23 cellular contexts compared by ENCODE assay signal in genomic region chr20:32237419-32237818, GRCh38. TPM values are rescaled to one million over a fixed set of nuclear protein-coding genes. Genes with fewer than 3 reads are reported as not detected.
A peak's percentile ranks its signal among the peaks of the same experiment; 100 is the strongest.
DNase-seq lines count a peak whose midpoint lies in the region; ATAC-seq, FAIRE-seq and TF ChIP-seq lines count a peak whose summit lies in the region.
"Had no signal": no experiment of that assay in that cellular context is flagged by ENCODE, and none has a peak within 500 bp of the region (broad histone marks: within the 10 kb centered on the region; RNA-seq: fewer than 3 reads in every experiment).

No MANE protein-coding gene starts in this region.

- H4K5ac ChIP-seq in IMR-90 (ENCODE audit: low read depth, low read length) = no peak overlapping the region; the same call in 1 of the 2 replicates

- TF ChIP-seq CTCF in IMR-90 (conservative IDR thresholded peaks at IDR 0.05; ENCODE audit: low read depth, low read length) (no peak), endothelial cell of umbilical vein (IDR thresholded peaks at IDR 0.05; ENCODE audit: extremely low read depth in 1 of 2, insufficient read depth in 1 of 2, low read depth in 1 of 2, low read length in 2 of 2) (no peak)

- POLR2A ChIA-PET in IMR-90 (lab: Charles Lee; ENCODE audit: unreplicated experiment) = no interaction called here
- POLR2A ChIA-PET in endothelial cell of umbilical vein (lab: Charles Lee) = no interaction called here

- H3K4me1 Mint-ChIP-seq in activated naive CD4-positive, alpha-beta T cell treated with anti-CD3 and anti-CD28 coated beads for 36 hours (ENCODE audit: low read depth) = peaks cover 39% of the 10 kb centered on the region
- peaks cover 29% of the 10 kb centered on the region for H3K4me1 Mint-ChIP-seq in activated naive CD8-positive, alpha-beta T cell (ENCODE audit: low read depth)

- CTCF ChIA-PET in activated naive CD4-positive, alpha-beta T cell treated with anti-CD3 and anti-CD28 coated beads for 36 hours (lab: Charles Lee) = interaction anchor here (0.9 kb wide), 1 partner anchor 127 kb away, joined by 3 read pairs; no protein-coding TSS in a partner anchor
- CTCF ChIA-PET in IMR-90 (lab: Yijun Ruan, JAX) = no interaction called here
- CTCF ChIA-PET in endothelial cell of umbilical vein (lab: Charles Lee) = no interaction called here

- no peak overlapping the region for H3K23ac ChIP-seq in IMR-90 (ENCODE audit: low read depth, low read length)

- H3K4me2 ChIP-seq in IMR-90 (ENCODE audit: low read depth, low read length) = no peak overlapping the region
- H3K4me2 ChIP-seq in endothelial cell of umbilical vein (ENCODE audit: insufficient read depth, low read length) = no peak overlapping the region

- no peaks in the 10 kb centered on the region for H3K27me3 ChIP-seq in IMR-90 (ENCODE audit: control insufficient read depth, insufficient read depth, low read length)
- no peaks in the 10 kb centered on the region for H3K27me3 ChIP-seq in endothelial cell of umbilical vein (ENCODE audit: control insufficient read depth in 2 of 2, insufficient read depth in 2 of 2, low read length in 2 of 2)
- H3K27me3 ChIP-seq: cardiac muscle cell, upper lobe of right lung had no signal

- no peak overlapping the region for H2BK15ac ChIP-seq in IMR-90 (ENCODE audit: low read depth, low read length)

- no peak overlapping the region for H3K4ac ChIP-seq in IMR-90 (ENCODE audit: low read depth, low read length)

- TF ChIP-seq RAD21 in IMR-90 (IDR thresholded peaks at IDR 0.05; ENCODE audit: low read length) = no peak

- H2AFZ ChIP-seq in IMR-90 (replicated peaks; ENCODE audit: low read length, poor library complexity) = no peak overlapping the region
- H2AFZ ChIP-seq in endothelial cell of umbilical vein (ENCODE audit: low read depth, low read length) = no peak overlapping the region

- H3K4me1 ChIP-seq in IMR-90 (ENCODE audit: control insufficient read depth, insufficient read depth, low read length) (peaks cover 4% of the 10 kb centered on the region; the same call in 1 of the 2 replicates), endothelial cell of umbilical vein (ENCODE audit: control insufficient read depth, extremely low read depth, insufficient read depth, low read length) (no peaks in the 10 kb centered on the region)

- H4K20me1 ChIP-seq in IMR-90 (ENCODE audit: insufficient read depth, low read length) (no peaks in the 10 kb centered on the region), endothelial cell of umbilical vein (replicated peaks; ENCODE audit: control insufficient read depth, extremely low read depth, insufficient read depth, low read length) (no peaks in the 10 kb centered on the region)

- no peak overlapping the region for H3K4me3 ChIP-seq in IMR-90 (ENCODE audit: insufficient read depth, low read depth, low read length)
- no peak overlapping the region for H3K4me3 ChIP-seq in endothelial cell of umbilical vein (replicated peaks in 1 of 3; ENCODE audit: insufficient read depth in 1 of 3, low read depth in 1 of 3, low read length in 3 of 3)
- H3K4me3 ChIP-seq: cardiac muscle cell, upper lobe of right lung had no signal

- dilution Hi-C loops in IMR-90 (cut with HindIII; ENCODE audit: low sequenced_read_pairs, unreplicated experiment) = no loop called here
- dilution Hi-C loops in endothelial cell of umbilical vein (cut with MboI; ENCODE audit: extremely low pct_ligation_motif_present, low sequenced_read_pairs) = no loop called here

- H3K18ac ChIP-seq in IMR-90 (ENCODE audit: low read depth, low read length) = no peak overlapping the region

- no peak for DNase-seq in activated naive CD4-positive, alpha-beta T cell treated with anti-CD3 and anti-CD28 coated beads for 36 hours
- DNase-seq in activated naive CD4-positive, alpha-beta T cell treated with anti-CD3 and anti-CD28 coated beads, Interleukin-2, amount 50 U/mL, for 16 hours = no peak
- no peak for DNase-seq in IMR-90
- DNase-seq in endothelial cell of umbilical vein (ENCODE audit: low read depth, low spot score) = no peak
- no peak for DNase-seq in kidney glomerular epithelial cell (lab: John Stamatoyannopoulos, UW)
- DNase-seq in NCI-H1694 treated with DMSO at 0.1 percent for 48 hours (lab: John Stamatoyannopoulos, UW) = no peak
- DNase-seq: cortex of kidney; Kasumi-1; NCI-H1048; NCI-H1694; NCI-H2171; NCI-H510A treated with DMSO at 0.1 percent for 48 hours; PC-3; SHP77 treated with DMSO at 0.1 percent for 48 hours; stimulated activated CD4-positive, alpha-beta T cell treated with anti-CD3 and anti-CD28 coated beads, Interleukin-4, amount 100 ng/mL, for 4 hours; stimulated activated naive B cell treated with anti-CD40 and anti-IgM and Interleukin-4, amounts not matched to agents 10 μg/mL and 1 μg/mL and 100 μg/mL, for 72 hours; upper lobe of right lung had no signal

- no peaks in the 10 kb centered on the region for H3K79me2 ChIP-seq in endothelial cell of umbilical vein (ENCODE audit: control insufficient read depth, insufficient read depth, low read length)

- no peak overlapping the region for H3K14ac ChIP-seq in IMR-90 (replicated peaks; ENCODE audit: low read depth, low read length)

- ATAC-seq in IMR-90 (ENCODE audit: low read depth) = peak; percentile 78
- ATAC-seq in GM19467 (IDR thresholded peaks at IDR 0.05; ENCODE audit: unreplicated experiment) = no peak
- ATAC-seq: PC-3; sciatic nerve; stimulated activated naive B cell treated with anti-CD40 and anti-IgM and Interleukin-4, amounts not matched to agents 10 μg/mL and 1 μg/mL and 100 μg/mL, for 72 hours; upper lobe of right lung had no signal

- no peak overlapping the region for H4K8ac ChIP-seq in IMR-90 (ENCODE audit: low read depth in 2 of 2, low read length in 2 of 2)

- FAIRE-seq in endothelial cell of umbilical vein (lab: Jason Lieb, UNC) = no peak
- FAIRE-seq: frontal cortex had no signal

- H3K4me3 Mint-ChIP-seq in activated naive CD4-positive, alpha-beta T cell treated with anti-CD3 and anti-CD28 coated beads for 36 hours = no peak overlapping the region
- H3K4me3 Mint-ChIP-seq in activated naive CD8-positive, alpha-beta T cell = no peak overlapping the region
- H3K4me3 Mint-ChIP-seq: neural crest cell; stimulated activated naive B cell treated with anti-CD40 and anti-IgM and Interleukin-4, amounts not matched to agents 10 μg/mL and 1 μg/mL and 100 μg/mL, for 72 hours had no signal

- intact Hi-C loops in activated naive CD4-positive, alpha-beta T cell treated with anti-CD3 and anti-CD28 coated beads for 36 hours (cut with micrococcal nuclease) = no loop called here
- intact Hi-C loops in IMR-90 (cut with micrococcal nuclease) = no loop called here
- intact Hi-C loops in endothelial cell of umbilical vein (cut with micrococcal nuclease) = no loop called here

- H2BK120ac ChIP-seq in IMR-90 (ENCODE audit: low read depth, low read length) = no peak overlapping the region

- H3K9me3 ChIP-seq in IMR-90 (ENCODE audit: control insufficient read depth, insufficient read depth, low read length) (no peaks in the 10 kb centered on the region), endothelial cell of umbilical vein (replicated peaks; ENCODE audit: control insufficient read depth, insufficient read depth, low read length) (no peaks in the 10 kb centered on the region)
- H3K9me3 ChIP-seq: upper lobe of right lung had no signal

- 90% methylated on average over 5 of the region's 6 CpGs; no CpG with 5 or more reads in 1 of the 2 experiments for WGBS in IMR-90 (ENCODE audit: extremely low coverage in 2 of 2, insufficient read length in 1 of 2), 2 experiments

- no TSS peak for BruUV-seq in IMR-90 (replicated peaks; lab: Mats Ljungman, UMichigan)
- TSS peak; percentile 16 for BruUV-seq in endothelial cell of umbilical vein (replicated peaks; lab: Mats Ljungman, UMichigan)

- H3K27me3 Mint-ChIP-seq in activated naive CD4-positive, alpha-beta T cell treated with anti-CD3 and anti-CD28 coated beads for 36 hours (ENCODE audit: low read depth) = no peaks in the 10 kb centered on the region
- H3K27me3 Mint-ChIP-seq in activated naive CD8-positive, alpha-beta T cell = no peaks in the 10 kb centered on the region
- H3K27me3 Mint-ChIP-seq: stimulated activated naive B cell treated with anti-CD40 and anti-IgM and Interleukin-4, amounts not matched to agents 10 μg/mL and 1 μg/mL and 100 μg/mL, for 72 hours had no signal

- H3K27ac Mint-ChIP-seq in activated naive CD4-positive, alpha-beta T cell treated with anti-CD3 and anti-CD28 coated beads for 36 hours = peak overlapping the region; percentile 19
- peak overlapping the region; percentile 5 for H3K27ac Mint-ChIP-seq in activated naive CD8-positive, alpha-beta T cell
- H3K27ac Mint-ChIP-seq: stimulated activated naive B cell treated with anti-CD40 and anti-IgM and Interleukin-4, amounts not matched to agents 10 μg/mL and 1 μg/mL and 100 μg/mL, for 72 hours had no signal

- H2BK20ac ChIP-seq in IMR-90 (ENCODE audit: low read depth, low read length) = no peak overlapping the region

- H3K36me3 Mint-ChIP-seq in activated naive CD4-positive, alpha-beta T cell treated with anti-CD3 and anti-CD28 coated beads for 36 hours (ENCODE audit: low read depth) = peaks cover 35% of the 10 kb centered on the region
- peaks cover 14% of the 10 kb centered on the region for H3K36me3 Mint-ChIP-seq in activated naive CD8-positive, alpha-beta T cell

- H3K36me3 ChIP-seq in IMR-90 (ENCODE audit: control insufficient read depth, insufficient read depth, low read length) (peaks cover 31% of the 10 kb centered on the region), endothelial cell of umbilical vein (ENCODE audit: control insufficient read depth in 2 of 2, extremely low read depth in 1 of 2, insufficient read depth in 2 of 2, low read length in 2 of 2) (peaks cover 9 to 32% of the 10 kb centered on the region in 2 experiments)

- no peak overlapping the region for H2BK5ac ChIP-seq in IMR-90 (ENCODE audit: low read depth, low read length, poor library complexity, severe bottlenecking)

- no peak for TF ChIP-seq POLR2A in IMR-90 (IDR thresholded peaks at IDR 0.05; ENCODE audit: low read depth, low read length)
- no peak for TF ChIP-seq POLR2A in endothelial cell of umbilical vein (IDR thresholded peaks at IDR 0.05; ENCODE audit: low read depth, low read length)

- H4K91ac ChIP-seq in IMR-90 (ENCODE audit: insufficient read depth, low read depth, low read length) = no peak overlapping the region

- H3K27ac ChIP-seq in IMR-90 (ENCODE audit: insufficient read depth, low read length) (peak overlapping the region; percentile 8; the same call in 1 of the 2 replicates), endothelial cell of umbilical vein (ENCODE audit: insufficient read depth, low read depth, low read length) (no peak overlapping the region)
- H3K27ac ChIP-seq: cardiac muscle cell, upper lobe of right lung had no signal

- in situ Hi-C loops in IMR-90 (cut with MboI; ENCODE audit: low sequenced_read_pairs) = no loop called here

- H3K56ac ChIP-seq in IMR-90 (ENCODE audit: extremely low read depth, insufficient read depth, low read length) = no peak overlapping the region

- no peak overlapping the region for H2AK9ac ChIP-seq in IMR-90 (replicated peaks; ENCODE audit: low read depth, low read length, poor library complexity)

- H3K9me1 ChIP-seq in IMR-90 (ENCODE audit: insufficient read depth, low read length) = no peaks in the 10 kb centered on the region
- no peaks in the 10 kb centered on the region for H3K9me1 ChIP-seq in endothelial cell of umbilical vein (replicated peaks; ENCODE audit: control insufficient read depth, extremely low read depth, insufficient read depth, low read length)

- no peak overlapping the region for H2AK5ac ChIP-seq in IMR-90 (ENCODE audit: low read depth, low read length)

- no peaks in the 10 kb centered on the region for H3K9me3 Mint-ChIP-seq in activated naive CD4-positive, alpha-beta T cell treated with anti-CD3 and anti-CD28 coated beads for 36 hours
- H3K9me3 Mint-ChIP-seq in activated naive CD8-positive, alpha-beta T cell (ENCODE audit: low read depth) = no peaks in the 10 kb centered on the region
- H3K9me3 Mint-ChIP-seq: neural crest cell; stimulated activated naive B cell treated with anti-CD40 and anti-IgM and Interleukin-4, amounts not matched to agents 10 μg/mL and 1 μg/mL and 100 μg/mL, for 72 hours had no signal

- peaks cover 0 to 4% of the 10 kb centered on the region in 2 experiments; a peak in 1 of 4 replicates for H3K79me1 ChIP-seq in IMR-90 (ENCODE audit: low read depth in 1 of 2, low read length in 2 of 2)

- H3K9ac ChIP-seq in IMR-90 (ENCODE audit: low read depth, low read length) (no peak overlapping the region), endothelial cell of umbilical vein (replicated peaks; ENCODE audit: extremely low read depth, insufficient read depth, low read length) (no peak overlapping the region)

RNA-seq across cellular contexts. Expression of gene POFUT1, which starts 29.7 kb away (rescaled TPM):
- 10 to 100 TPM; 37.1 to 38.9 TPM for total RNA-seq in activated naive CD4-positive, alpha-beta T cell treated with anti-CD3 and anti-CD28 coated beads for 36 hours
- total RNA-seq in IMR-90 (2012; rRNA removed) (23.1 and 25.5 TPM in 2 replicates), endothelial cell of umbilical vein (48.1 and 51.4 TPM in 2 replicates)
- polyA plus RNA-seq in IMR-90 (2012; rRNA removed) (35.4 and 41.1 TPM in 2 replicates), endothelial cell of umbilical vein (29.0 and 30.9 TPM in 2 replicates)
- polyA plus RNA-seq in IMR-90 (2012; cell fraction: cytosol; rRNA removed) = 25.5 and 26.9 TPM in 2 replicates
- polyA plus RNA-seq in IMR-90 (2012; cell fraction: nucleus; rRNA removed; ENCODE audit: low replicate concordance) = 17.8 and 18.6 TPM in 2 replicates
- 35.4 and 35.7 TPM in 2 replicates for polyA plus RNA-seq in endothelial cell of umbilical vein (2011; cell fraction: cytosol; rRNA removed)
- 21.0 and 23.0 TPM in 2 replicates for polyA plus RNA-seq in endothelial cell of umbilical vein (2011; cell fraction: nucleus; rRNA removed)
- 39.6 and 45.7 TPM in 2 replicates for polyA plus RNA-seq in endothelial cell of umbilical vein (2012)
- 39.5 and 43.7 TPM in 2 replicates for polyA minus RNA-seq in endothelial cell of umbilical vein
- 20.0 TPM for polyA minus RNA-seq in endothelial cell of umbilical vein (2011; cell fraction: cytosol; rRNA and poly(A)+ RNA removed)
- polyA minus RNA-seq in endothelial cell of umbilical vein (2011; cell fraction: nucleus; rRNA and poly(A)+ RNA removed) = 13.8 and 18.7 TPM in 2 replicates

RNA-seq across cellular contexts. Expression of gene PLAGL2, which starts 29.9 kb away (rescaled TPM):
- 10 to 100 TPM; 63.3 to 64.9 TPM for total RNA-seq in activated naive CD4-positive, alpha-beta T cell treated with anti-CD3 and anti-CD28 coated beads for 36 hours
- total RNA-seq in IMR-90 (2012; rRNA removed) (2.9 and 3.1 TPM in 2 replicates), endothelial cell of umbilical vein (14.6 and 15.2 TPM in 2 replicates)
- polyA plus RNA-seq in IMR-90 (2012; rRNA removed) (7.5 and 7.7 TPM in 2 replicates), endothelial cell of umbilical vein (7.0 and 8.2 TPM in 2 replicates)
- polyA plus RNA-seq in IMR-90 (2012; cell fraction: cytosol; rRNA removed) = 3.8 and 4.2 TPM in 2 replicates
- polyA plus RNA-seq in IMR-90 (2012; cell fraction: nucleus; rRNA removed; ENCODE audit: low replicate concordance) = 6.0 and 7.6 TPM in 2 replicates
- polyA plus RNA-seq in endothelial cell of umbilical vein (2011; cell fraction: cytosol; rRNA removed) = 7.1 and 7.7 TPM in 2 replicates
- 6.1 and 7.6 TPM in 2 replicates for polyA plus RNA-seq in endothelial cell of umbilical vein (2011; cell fraction: nucleus; rRNA removed)
- 8.7 and 9.1 TPM in 2 replicates for polyA plus RNA-seq in endothelial cell of umbilical vein (2012)
- 11.0 and 11.8 TPM in 2 replicates for polyA minus RNA-seq in endothelial cell of umbilical vein
- 8.2 TPM for polyA minus RNA-seq in endothelial cell of umbilical vein (2011; cell fraction: cytosol; rRNA and poly(A)+ RNA removed)
- polyA minus RNA-seq in endothelial cell of umbilical vein (2011; cell fraction: nucleus; rRNA and poly(A)+ RNA removed) = 6.7 and 7.4 TPM in 2 replicates

RNA-seq across cellular contexts. Expression of gene KIF3B, which starts 40.0 kb away (rescaled TPM):
- 10 to 100 TPM; 27.4 to 27.6 TPM for total RNA-seq in activated naive CD4-positive, alpha-beta T cell treated with anti-CD3 and anti-CD28 coated beads for 36 hours
- total RNA-seq in IMR-90 (2012; rRNA removed) (25.3 and 28.1 TPM in 2 replicates), endothelial cell of umbilical vein (25.1 and 26.3 TPM in 2 replicates)
- polyA plus RNA-seq in IMR-90 (2012; rRNA removed) (15.8 and 17.1 TPM in 2 replicates), endothelial cell of umbilical vein (11.2 and 14.5 TPM in 2 replicates)
- polyA plus RNA-seq in IMR-90 (2012; cell fraction: cytosol; rRNA removed) = 6.9 and 13.8 TPM in 2 replicates
- polyA plus RNA-seq in IMR-90 (2012; cell fraction: nucleus; rRNA removed; ENCODE audit: low replicate concordance) = 3.4 and 10.0 TPM in 2 replicates
- 18.8 and 19.0 TPM in 2 replicates for polyA plus RNA-seq in endothelial cell of umbilical vein (2011; cell fraction: cytosol; rRNA removed)
- 12.7 and 13.3 TPM in 2 replicates for polyA plus RNA-seq in endothelial cell of umbilical vein (2011; cell fraction: nucleus; rRNA removed)
- polyA plus RNA-seq in endothelial cell of umbilical vein (2012) = 20.7 and 28.9 TPM in 2 replicates
- 27.4 and 27.8 TPM in 2 replicates for polyA minus RNA-seq in endothelial cell of umbilical vein
- 14.6 TPM for polyA minus RNA-seq in endothelial cell of umbilical vein (2011; cell fraction: cytosol; rRNA and poly(A)+ RNA removed)
- polyA minus RNA-seq in endothelial cell of umbilical vein (2011; cell fraction: nucleus; rRNA and poly(A)+ RNA removed) = 8.6 and 13.1 TPM in 2 replicates
